ENCODE assay signal across 14 cellular contexts in the genomic region with DNA sequence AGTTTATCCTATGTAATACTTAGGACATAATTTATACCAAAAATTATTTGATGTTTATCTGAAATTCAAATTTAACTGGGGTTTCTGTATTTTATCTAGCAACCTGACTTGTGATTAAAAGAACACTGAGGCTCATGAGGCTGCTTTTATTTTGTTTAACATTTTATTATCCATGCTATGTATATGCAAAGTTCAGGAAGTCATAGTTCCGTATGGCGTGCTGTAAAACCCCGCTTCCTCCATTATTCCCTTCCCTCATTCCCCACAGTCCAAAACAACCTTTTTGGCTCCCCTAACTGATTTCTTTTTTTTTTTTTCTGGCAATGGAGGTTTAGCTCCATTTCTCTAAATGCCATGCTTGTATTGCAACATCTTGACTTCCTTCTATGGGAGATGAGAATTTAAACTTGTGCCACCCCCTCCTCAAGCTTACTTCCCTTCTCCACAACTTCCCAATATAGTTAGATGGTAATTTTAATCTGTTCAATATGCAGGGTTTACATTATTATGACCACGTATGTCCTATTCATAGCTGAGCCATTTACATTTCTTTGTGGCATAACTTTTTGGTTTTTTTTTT.
"Had no signal": no experiment of that assay in that cellular context is flagged by ENCODE, and none has a peak within 500 bp of the region (broad histone marks: within the 10 kb centered on the region; RNA-seq: fewer than 3 reads in every experiment).

No MANE protein-coding gene starts in this region.

- DNase-seq: activated CD4-positive, alpha-beta memory T cell treated with anti-CD3 and anti-CD28 coated beads for 36 hours; activated CD4-positive, alpha-beta T cell treated with anti-CD3 and anti-CD28 coated beads for 4 hours; activated naive CD4-positive, alpha-beta T cell treated with Interleukin-2 at 50 U/mL for 16 hours; activated naive CD8-positive, alpha-beta T cell treated with anti-CD3 and anti-CD28 coated beads, Interleukin-2, amount 10 ng/mL, durations not matched to agents 7 days and 5 days; amygdala; dorsolateral prefrontal cortex; mesenchymal stem cell; naive thymus-derived CD4-positive, alpha-beta T cell; ovary; stimulated activated CD4-positive, alpha-beta T cell treated with anti-CD3 and anti-CD28 coated beads, Interleukin-4, amount 100 ng/mL, for 24 hours; T-helper 2 cell; testis; upper lobe of left lung had no signal

- H3K4me2 ChIP-seq: neural progenitor cell had no signal

- H3K4me3 ChIP-seq: dorsolateral prefrontal cortex, neural progenitor cell, ovary, testis, upper lobe of left lung had no signal

- H3K27me3 ChIP-seq: dorsolateral prefrontal cortex, neural progenitor cell, ovary, testis, upper lobe of left lung had no signal

- H3K4me1 ChIP-seq: neural progenitor cell, testis, upper lobe of left lung had no signal

- H3K9ac ChIP-seq: neural progenitor cell had no signal

- H3K36me3 ChIP-seq: neural progenitor cell, ovary, upper lobe of left lung had no signal

- H3K27ac ChIP-seq: dorsolateral prefrontal cortex, neural progenitor cell, ovary, testis, upper lobe of left lung had no signal

- H3K9me3 ChIP-seq: ovary, testis, upper lobe of left lung had no signal

- H2AFZ ChIP-seq: neural progenitor cell had no signal
